21 cellular contexts compared by ENCODE assay signal in genomic region chr13:97286317-97287046, GRCh38.
A peak's percentile ranks its signal among the peaks of the same experiment; 100 is the strongest.
DNase-seq lines count a peak whose midpoint lies in the region; ATAC-seq, FAIRE-seq and TF ChIP-seq lines count a peak whose summit lies in the region.
"Had no signal": no experiment of that assay in that cellular context is flagged by ENCODE, and none has a peak within 500 bp of the region (broad histone marks: within the 10 kb centered on the region; RNA-seq: fewer than 3 reads in every experiment).

No MANE protein-coding gene starts in this region.

- intact Hi-C loops in Caco-2 (cut with micrococcal nuclease; ENCODE audit: unreplicated experiment): no loop called here
- intact Hi-C loops in gastrocnemius medialis (cut with DNase I; ENCODE audit: low total_unique reads): no loop called here

- no peak for TF ChIP-seq RAD21 in liver (IDR thresholded peaks at IDR 0.05)

- TF ChIP-seq POLR2A in gastrocnemius medialis (IDR thresholded peaks at IDR 0.05): no peak

- no peak for DNase-seq in Caco-2
- DNase-seq in gastrocnemius medialis: no peak
- no peak for DNase-seq in islet precursor cell
- no peak for DNase-seq in GM19239 (ENCODE audit: insufficient read length, low spot score)
- DNase-seq: CD8-positive, alpha-beta T cell; DMS79; GOT3; KG1; NCI-H1105 treated with DMSO at 0.1 percent for 48 hours; NCI-H1694; NCI-H226; NCI-H524 treated with DMSO at 0.1 percent for 48 hours; SJCRH30 had no signal

- in situ Hi-C loops in gastrocnemius medialis (cut with MboI; ENCODE audit: low sequenced_read_pairs in 4 of 4): no loop called here

- H3K27ac ChIP-seq in liver (ENCODE audit: low read depth in 1 of 2, low read length in 2 of 2) (peak overlapping the region; percentile 48 to 58), gastrocnemius medialis (peak overlapping the region; percentile 48 to 69 (median 59))
- H3K27ac ChIP-seq: A549, BLaER1 had no signal

- BruUV-seq in Caco-2 (replicated peaks; lab: Mats Ljungman, UMichigan): no TSS peak

- H3K36me3 ChIP-seq in Caco-2 (ENCODE audit: control insufficient read depth, insufficient read depth, low read length): no peaks in the 10 kb centered on the region
- peaks cover 0 to 9% (median 2%) of the 10 kb centered on the region in 4 donors for H3K36me3 ChIP-seq in liver (ENCODE audit: control insufficient read depth in 4 of 4, insufficient read depth in 3 of 4, low read depth in 1 of 4, low read length in 3 of 4)
- no peaks in the 10 kb centered on the region for H3K36me3 ChIP-seq in gastrocnemius medialis
- H3K36me3 ChIP-seq: BLaER1 had no signal

- no peaks in the 10 kb centered on the region for H3K4me1 ChIP-seq in Caco-2
- peaks cover 2 to 65% (median 45%) of the 10 kb centered on the region in 4 donors for H3K4me1 ChIP-seq in liver (ENCODE audit: control insufficient read depth in 4 of 4, insufficient read depth in 4 of 4, low read length in 3 of 4)
- peaks cover 65 to 68% of the 10 kb centered on the region in 2 donors for H3K4me1 ChIP-seq in gastrocnemius medialis

- peaks cover 18% of the 10 kb centered on the region for H3K4me1 Mint-ChIP-seq in Caco-2 (ENCODE audit: low read depth, unreplicated experiment)
- peaks cover 31% of the 10 kb centered on the region for H3K4me1 Mint-ChIP-seq in activated T-helper 17 cell treated with anti-CD3 and anti-CD28 coated beads, Interleukin-2, amount 50 U/mL, for 72 hours

- H3K27me3 ChIP-seq in Caco-2 (replicated peaks; ENCODE audit: control insufficient read depth, insufficient read depth, low read length) (no peaks in the 10 kb centered on the region), liver (ENCODE audit: control insufficient read depth in 4 of 4, insufficient read depth in 4 of 4, low read length in 3 of 4) (no peaks in the 10 kb centered on the region), gastrocnemius medialis (no peaks in the 10 kb centered on the region)
- H3K27me3 ChIP-seq: BLaER1, SJCRH30 had no signal

- CTCF ChIA-PET in Caco-2 (lab: Charles Lee): no interaction called here

- H3K27me3 Mint-ChIP-seq in Caco-2 (ENCODE audit: insufficient read depth, unreplicated experiment): no peaks in the 10 kb centered on the region
- no peaks in the 10 kb centered on the region for H3K27me3 Mint-ChIP-seq in activated T-helper 17 cell treated with anti-CD3 and anti-CD28 coated beads, Interleukin-2, amount 50 U/mL, for 72 hours

- no peaks in the 10 kb centered on the region for H3K9me3 ChIP-seq in Caco-2
- H3K9me3 ChIP-seq in liver (ENCODE audit: control insufficient read depth in 4 of 4, low read length in 3 of 4): no peaks in the 10 kb centered on the region
- H3K9me3 ChIP-seq in gastrocnemius medialis: no peaks in the 10 kb centered on the region
- H3K9me3 ChIP-seq: A549 had no signal

- FAIRE-seq in GM19239 (lab: Jason Lieb, UNC): no peak
- FAIRE-seq: A549, D721Med, GM12892, GM18507 had no signal

- ATAC-seq in activated T-helper 17 cell treated with anti-CD3 and anti-CD28 coated beads, Interleukin-2, amount 50 U/mL, for 72 hours (replicated peaks): no peak
- ATAC-seq in gastrocnemius medialis (peak; percentile 34 to 55), HG03521 (IDR thresholded peaks at IDR 0.05; ENCODE audit: unreplicated experiment) (no peak)
- ATAC-seq: A549; CD8-positive, alpha-beta T cell had no signal

- TF ChIP-seq CTCF in Caco-2 (IDR thresholded peaks at IDR 0.05; ENCODE audit: insufficient read depth in 1 of 2, low read depth in 1 of 2, low read length in 1 of 2, severe bottlenecking in 1 of 2, unreplicated experiment in 1 of 2) (no peak), liver (IDR thresholded peaks at IDR 0.05; ENCODE audit: low read depth, low read length, missing input control) (no peak), gastrocnemius medialis (IDR thresholded peaks at IDR 0.05 in 4 of 5, conservative IDR thresholded peaks at IDR 0.05 in 1 of 5) (no peak)

- no peaks in the 10 kb centered on the region for H3K9me3 Mint-ChIP-seq in Caco-2 (ENCODE audit: unreplicated experiment)
- no peaks in the 10 kb centered on the region for H3K9me3 Mint-ChIP-seq in activated T-helper 17 cell treated with anti-CD3 and anti-CD28 coated beads, Interleukin-2, amount 50 U/mL, for 72 hours
- H3K9me3 Mint-ChIP-seq: CD8-positive, alpha-beta T cell had no signal

- H3K4me3 Mint-ChIP-seq in Caco-2 (ENCODE audit: unreplicated experiment): no peak overlapping the region
- no peak overlapping the region for H3K4me3 Mint-ChIP-seq in activated T-helper 17 cell treated with anti-CD3 and anti-CD28 coated beads, Interleukin-2, amount 50 U/mL, for 72 hours
- H3K4me3 Mint-ChIP-seq: CD8-positive, alpha-beta T cell had no signal

- peak overlapping the region; percentile 7 for H3K27ac Mint-ChIP-seq in Caco-2 (ENCODE audit: unreplicated experiment)
- H3K27ac Mint-ChIP-seq in activated T-helper 17 cell treated with anti-CD3 and anti-CD28 coated beads, Interleukin-2, amount 50 U/mL, for 72 hours: peak overlapping the region; percentile 3
- H3K27ac Mint-ChIP-seq: CD8-positive, alpha-beta T cell had no signal

- peaks cover 16% of the 10 kb centered on the region for H3K36me3 Mint-ChIP-seq in Caco-2 (ENCODE audit: insufficient read depth, unreplicated experiment)
- peaks cover 6% of the 10 kb centered on the region for H3K36me3 Mint-ChIP-seq in activated T-helper 17 cell treated with anti-CD3 and anti-CD28 coated beads, Interleukin-2, amount 50 U/mL, for 72 hours (ENCODE audit: low read depth)

- POLR2A ChIA-PET in Caco-2 (lab: Charles Lee): no interaction called here

- WGBS in liver: 80% methylated on average over 9 of the region's 9 CpGs

- H3K4me3 ChIP-seq in Caco-2 (ENCODE audit: low read depth, low read length): no peak overlapping the region
- H3K4me3 ChIP-seq in liver (ENCODE audit: low read depth in 1 of 3, low read length in 3 of 3): no peak overlapping the region
- H3K4me3 ChIP-seq in gastrocnemius medialis: no peak overlapping the region
- H3K4me3 ChIP-seq: A549, BLaER1, SJCRH30 had no signal

- H3K9ac ChIP-seq in liver (ENCODE audit: low read depth in 1 of 2, low read length in 2 of 2): peak overlapping the region in 1 of 2 donors; percentile 7
- H3K9ac ChIP-seq: BLaER1 had no signal

TF ChIP-seq in liver, 16 proteins besides CTCF, POLR2A, EP300 and RAD21:
- TF ChIP-seq SP1 (IDR thresholded peaks at IDR 0.05) (no peak), TAF1 (conservative IDR thresholded peaks at IDR 0.05) (no peak), MAX (IDR thresholded peaks at IDR 0.05) (no peak), ZBTB33 (IDR thresholded peaks at IDR 0.05) (no peak), YY1 (IDR thresholded peaks at IDR 0.05) (no peak), FOXA2 (IDR thresholded peaks at IDR 0.05) (no peak), GABPA (IDR thresholded peaks at IDR 0.05 in 1 of 2, conservative IDR thresholded peaks at IDR 0.05 in 1 of 2) (no peak), JUND (IDR thresholded peaks at IDR 0.05) (no peak), HNF4G (IDR thresholded peaks at IDR 0.05) (no peak), NR2F2 (IDR thresholded peaks at IDR 0.05) (no peak), HNF4A (conservative IDR thresholded peaks at IDR 0.05) (no peak), ATF3 (IDR thresholded peaks at IDR 0.05) (no peak), RXRA (IDR thresholded peaks at IDR 0.05) (no peak), REST (IDR thresholded peaks at IDR 0.05) (no peak), FOXA1 (IDR thresholded peaks at IDR 0.05) (no peak), EGR1 (IDR thresholded peaks at IDR 0.05; ENCODE audit: low read depth in 2 of 2) (no peak)
TF ChIP-seq in liver: peak in this region for 0.

Comparison
In these comparisons a context has a peak if more than half of its experiments do, and no peak if none do; other contexts are left out.
1. ATAC-seq: peak in gastrocnemius medialis (2 of 2); none in activated T-helper 17 cell treated with anti-CD3 and anti-CD28 coated beads, Interleukin-2, amount 50 U/mL, for 72 hours (single experiment) and HG03521 (single experiment).